Comparison of ENCODE assay signal across 8 cellular contexts in the genomic region with DNA sequence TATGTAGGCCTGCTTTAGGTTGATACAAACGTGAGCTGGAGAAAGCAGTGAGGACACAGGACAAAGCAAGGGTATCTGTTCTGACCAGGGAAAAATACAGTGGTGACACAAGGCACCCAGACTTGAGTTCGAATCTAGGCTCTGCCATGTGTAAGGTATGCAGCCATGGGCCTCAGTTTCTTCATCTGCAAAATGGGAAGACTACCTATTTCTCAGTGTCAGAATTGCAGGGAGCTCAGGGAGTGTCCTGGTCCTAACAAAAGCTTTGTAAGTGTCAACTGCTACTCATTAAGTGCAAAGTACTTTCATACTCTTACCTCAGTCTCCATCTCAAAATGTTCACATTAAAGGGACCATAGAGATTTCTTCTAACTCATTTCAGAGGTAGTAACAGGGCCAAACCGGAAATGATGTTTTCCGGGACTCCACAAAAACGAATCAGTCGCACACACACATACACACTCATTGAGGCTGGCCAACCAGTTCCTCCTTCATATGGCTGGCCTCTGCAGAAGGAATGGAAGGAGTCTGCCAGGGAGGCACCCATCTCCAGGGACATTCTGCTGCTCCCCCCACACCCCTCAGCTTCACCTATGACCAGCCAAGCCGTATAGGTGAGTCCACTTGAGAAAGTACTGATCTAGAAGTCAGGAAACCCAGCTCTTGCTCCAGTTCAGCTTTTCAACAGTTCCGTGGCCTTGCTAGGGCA. TPM values are rescaled to one million over a fixed set of nuclear protein-coding genes. Genes with fewer than 3 reads are reported as not detected.
DNase-seq lines count a peak whose midpoint lies in the region; ATAC-seq, FAIRE-seq and TF ChIP-seq lines count a peak whose summit lies in the region.

No MANE protein-coding gene starts in this region.

- POLR2A ChIA-PET in CD4-positive, alpha-beta T cell (lab: Charles Lee): interaction anchor here (1.1 to 4.6 kb wide), 2 partner anchors 50 to 58 kb away, joined by 3 to 47 read pairs; no protein-coding TSS in a partner anchor

- H3K27ac Mint-ChIP-seq in CD4-positive, alpha-beta T cell: peak overlapping the region; percentile 92
- peak overlapping the region; percentile 73 for H3K27ac Mint-ChIP-seq in activated naive CD8-positive, alpha-beta T cell treated with anti-CD3 and anti-CD28 coated beads, Interleukin-2, amount 50 U/mL, for 24 hours
- peak overlapping the region; percentile 85 to 95 for H3K27ac Mint-ChIP-seq in natural killer cell

- no peak for FAIRE-seq in pancreas (lab: Jason Lieb, UNC)

- no peak for DNase-seq in CD4-positive, alpha-beta T cell
- DNase-seq in activated naive CD8-positive, alpha-beta T cell treated with anti-CD3 and anti-CD28 coated beads, Interleukin-2, amount 50 U/mL, for 24 hours: no peak
- DNase-seq in natural killer cell (no peak), pancreas (no peak), GM19238 (ENCODE audit: insufficient read length, low spot score) (no peak), DMS79 treated with DMSO at 0.1 percent for 48 hours (lab: John Stamatoyannopoulos, UW) (no peak), aorta (no peak)

- intact Hi-C loops in CD4-positive, alpha-beta T cell (cut with DNase I, micrococcal nuclease): no loop called here
- intact Hi-C loops in natural killer cell (cut with micrococcal nuclease): no loop called here
- intact Hi-C loops in pancreas (cut with DNase I): no loop called here
- intact Hi-C loops in aorta (cut with DNase I): no loop called here

- no peaks in the 10 kb centered on the region for H3K27me3 ChIP-seq in CD4-positive, alpha-beta T cell (ENCODE audit: control insufficient read depth, insufficient read depth, low read length)
- H3K27me3 ChIP-seq in pancreas: no peaks in the 10 kb centered on the region
- no peaks in the 10 kb centered on the region for H3K27me3 ChIP-seq in aorta (ENCODE audit: control insufficient read depth in 1 of 2, insufficient read depth in 2 of 2, low read length in 1 of 2)

- CTCF ChIA-PET in CD4-positive, alpha-beta T cell (lab: Charles Lee): interaction anchor here (1.4 to 2.3 kb wide), 2 partner anchors 12 to 67 kb away, joined by 3 to 8 read pairs; no protein-coding TSS in a partner anchor

- peak; percentile 18 for ATAC-seq in CD4-positive, alpha-beta T cell (ENCODE audit: poor library complexity)
- ATAC-seq in HG02973 (IDR thresholded peaks at IDR 0.05; ENCODE audit: unreplicated experiment) (peak; percentile 26), natural killer cell (peak in 2 of 3 donors; percentile 37 to 47), pancreas (no peak), aorta (ENCODE audit: low FRiP score) (no peak)
- peak; percentile 55 for ATAC-seq in activated naive CD8-positive, alpha-beta T cell treated with anti-CD3 and anti-CD28 coated beads, Interleukin-2, amount 50 U/mL, for 24 hours

- H3K27ac ChIP-seq in CD4-positive, alpha-beta T cell (ENCODE audit: low read depth, low read length): peak overlapping the region; percentile 43
- H3K27ac ChIP-seq in pancreas (peak overlapping the region in 1 of 4 donors; percentile 20), aorta (ENCODE audit: low read depth in 1 of 2, low read length in 2 of 2) (peak overlapping the region in 1 of 2 donors; percentile 79)

- H3K4me1 Mint-ChIP-seq in CD4-positive, alpha-beta T cell (ENCODE audit: low read depth): peaks cover 98% of the 10 kb centered on the region
- H3K4me1 Mint-ChIP-seq in activated naive CD8-positive, alpha-beta T cell treated with anti-CD3 and anti-CD28 coated beads, Interleukin-2, amount 50 U/mL, for 24 hours: peaks cover 98% of the 10 kb centered on the region
- H3K4me1 Mint-ChIP-seq in natural killer cell: peaks cover 85 to 95% of the 10 kb centered on the region in 2 donors

- H3K9me3 Mint-ChIP-seq in CD4-positive, alpha-beta T cell: no peaks in the 10 kb centered on the region
- no peaks in the 10 kb centered on the region for H3K9me3 Mint-ChIP-seq in activated naive CD8-positive, alpha-beta T cell treated with anti-CD3 and anti-CD28 coated beads, Interleukin-2, amount 50 U/mL, for 24 hours
- no peaks in the 10 kb centered on the region for H3K9me3 Mint-ChIP-seq in natural killer cell

- H3K36me3 ChIP-seq in pancreas (no peaks in the 10 kb centered on the region), aorta (ENCODE audit: control insufficient read depth in 1 of 2, insufficient read depth in 2 of 2, low read length in 1 of 2) (no peaks in the 10 kb centered on the region)

- H3K9me3 ChIP-seq in CD4-positive, alpha-beta T cell (ENCODE audit: control insufficient read depth, low read length): no peaks in the 10 kb centered on the region
- H3K9me3 ChIP-seq in pancreas: no peaks in the 10 kb centered on the region
- no peaks in the 10 kb centered on the region for H3K9me3 ChIP-seq in aorta (ENCODE audit: control insufficient read depth, low read length)

- H3K4me1 ChIP-seq in pancreas (peaks cover 84 to 99% (median 96%) of the 10 kb centered on the region in 3 donors), aorta (ENCODE audit: control insufficient read depth in 1 of 2, insufficient read depth in 2 of 2, low read length in 2 of 2) (peaks cover 8 to 19% of the 10 kb centered on the region in 2 donors)

- peak overlapping the region; percentile 68 for H3K4me3 Mint-ChIP-seq in CD4-positive, alpha-beta T cell
- H3K4me3 Mint-ChIP-seq in activated naive CD8-positive, alpha-beta T cell treated with anti-CD3 and anti-CD28 coated beads, Interleukin-2, amount 50 U/mL, for 24 hours: peak overlapping the region; percentile 62
- H3K4me3 Mint-ChIP-seq in natural killer cell: peak overlapping the region; percentile 28

- TF ChIP-seq CTCF in CD4-positive, alpha-beta T cell (IDR thresholded peaks at IDR 0.05): no peak
- no peak for TF ChIP-seq CTCF in natural killer cell (IDR thresholded peaks at IDR 0.05)
- no peak for TF ChIP-seq CTCF in pancreas (IDR thresholded peaks at IDR 0.05)

- H3K36me3 Mint-ChIP-seq in CD4-positive, alpha-beta T cell (ENCODE audit: low read depth): peaks cover 9% of the 10 kb centered on the region
- no peaks in the 10 kb centered on the region for H3K36me3 Mint-ChIP-seq in activated naive CD8-positive, alpha-beta T cell treated with anti-CD3 and anti-CD28 coated beads, Interleukin-2, amount 50 U/mL, for 24 hours (ENCODE audit: low read depth)
- H3K36me3 Mint-ChIP-seq in natural killer cell: no peaks in the 10 kb centered on the region

- WGBS in pancreas, 2 donors: 45 to 60% methylated on average over 8 of the region's 8 CpGs
- WGBS in aorta, 2 donors: 15 to 16% methylated on average over 8 of the region's 8 CpGs

- H3K27me3 Mint-ChIP-seq in CD4-positive, alpha-beta T cell: no peaks in the 10 kb centered on the region
- H3K27me3 Mint-ChIP-seq in activated naive CD8-positive, alpha-beta T cell treated with anti-CD3 and anti-CD28 coated beads, Interleukin-2, amount 50 U/mL, for 24 hours: no peaks in the 10 kb centered on the region
- no peaks in the 10 kb centered on the region for H3K27me3 Mint-ChIP-seq in natural killer cell (ENCODE audit: low read depth in 2 of 2)

- no peak overlapping the region for H3K4me3 ChIP-seq in pancreas
- no peak overlapping the region for H3K4me3 ChIP-seq in aorta (ENCODE audit: low read length in 2 of 2)

RNA-seq across cellular contexts. Expression of gene CTDSP2, which starts 7.8 kb away (rescaled TPM):
- 10 to 100 TPM; 86.2 to 86.4 TPM for total RNA-seq in CD4-positive, alpha-beta T cell
- total RNA-seq in natural killer cell: 100 to 1,000 TPM in 2 of 3 donors, 10 to 100 TPM in 1; 93.8 to 135 (median 123) TPM
- total RNA-seq in pancreas: 100 to 1,000 TPM in 2 of 6 donors, 10 to 100 TPM in 4; 88.8 to 165 (median 94.5) TPM
- polyA plus RNA-seq in pancreas: 10 to 100 TPM; 38.7 to 48.6 TPM
- total RNA-seq in aorta: 100 to 1,000 TPM; 187 to 252 TPM
- polyA plus RNA-seq in aorta: 10 to 100 TPM; 51.2 to 91.7 TPM

RNA-seq across cellular contexts. Expression of gene AVIL, which starts 20.2 kb away (rescaled TPM):
- total RNA-seq in CD4-positive, alpha-beta T cell: 1 to 10 TPM in 1 of 2 experiments, under 1 TPM in 1; 0.60 to 1.2 TPM
- 1 to 10 TPM in 2 of 3 donors, under 1 TPM in 1; 0.45 to 2.2 (median 1.3) TPM for total RNA-seq in natural killer cell
- 10 to 100 TPM in 1 of 6 donors, 1 to 10 TPM in 5; 1.6 to 11.7 (median 3.7) TPM for total RNA-seq in pancreas
- 10 to 100 TPM; 11.7 to 15.9 TPM for polyA plus RNA-seq in pancreas
- total RNA-seq in aorta: 10 to 100 TPM; 11.5 to 26.8 TPM
- polyA plus RNA-seq in aorta: 1 to 10 TPM; 5.5 to 7.2 TPM

RNA-seq across cellular contexts. Expression of gene TSFM, which starts 56.2 kb away (rescaled TPM):
- 10 to 100 TPM; 25.8 to 26.9 TPM for total RNA-seq in CD4-positive, alpha-beta T cell
- total RNA-seq in natural killer cell (10 to 100 TPM; 17.6 to 19.7 (median 17.7) TPM), pancreas (10 to 100 TPM in 4 of 6 donors, 1 to 10 TPM in 2; 7.2 to 14.2 (median 12.1) TPM), aorta (10 to 100 TPM; 15.0 to 17.2 TPM)
- polyA plus RNA-seq in pancreas (10 to 100 TPM; 13.2 to 16.7 TPM), aorta (10 to 100 TPM; 21.4 to 22.9 TPM)

Comparison
In these comparisons a context has a peak if more than half of its experiments do, and no peak if none do; other contexts are left out.
1. ATAC-seq: peak in CD4-positive, alpha-beta T cell (single experiment), HG02973 (single experiment), activated naive CD8-positive, alpha-beta T cell treated with anti-CD3 and anti-CD28 coated beads, Interleukin-2, amount 50 U/mL, for 24 hours (single experiment) and natural killer cell (2 of 3); none in pancreas (0 of 4) and aorta (single experiment).
2. Peak in every context shown above with its lines, with median percentiles within 50 percentile points of each other: H3K27ac Mint-ChIP-seq and H3K4me3 Mint-ChIP-seq.